Comparison of ENCODE assay signal across 8 cellular contexts in the genomic region with DNA sequence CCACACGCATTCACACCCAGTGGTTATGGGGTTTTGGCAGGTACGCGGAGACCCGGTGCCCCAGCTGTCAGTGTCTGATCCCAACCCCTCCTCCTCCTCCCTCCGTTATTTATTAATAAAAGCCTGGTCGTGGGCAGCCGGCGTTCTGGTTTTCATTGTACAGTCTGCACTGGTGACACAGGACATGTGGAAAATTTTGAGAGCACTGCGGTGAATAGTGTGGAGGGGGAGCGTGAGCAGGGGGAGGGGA. TPM values are rescaled to one million over a fixed set of nuclear protein-coding genes. Genes with fewer than 3 reads are reported as not detected.
A peak's percentile ranks its signal among the peaks of the same experiment; 100 is the strongest.
DNase-seq lines count a peak whose midpoint lies in the region; ATAC-seq, FAIRE-seq and TF ChIP-seq lines count a peak whose summit lies in the region.

No MANE protein-coding gene starts in this region.

- H3K9me1 ChIP-seq in keratinocyte (ENCODE audit: control insufficient read depth, extremely low read depth, insufficient read depth, low read length), result peaks cover 4% of the 10 kb centered on the region

- no peak for FAIRE-seq in keratinocyte (lab: Jason Lieb, UNC)

- H3K9me3 Mint-ChIP-seq in activated T-helper 1 cell treated with anti-CD3 and anti-CD28 coated beads, Interleukin-12 subunit alpha, Interleukin-12 subunit beta, Interleukin-2, Interleukin-4 antibody, amounts not matched to agents 30 ng/mL and 10 ng/mL and 1 ng/mL, durations not matched to agents 14 hours and 24 hours and 36 hours, result no peaks in the 10 kb centered on the region

- H3K27me3 Mint-ChIP-seq in activated T-helper 1 cell treated with anti-CD3 and anti-CD28 coated beads, Interleukin-12 subunit alpha, Interleukin-12 subunit beta, Interleukin-2, Interleukin-4 antibody, amounts not matched to agents 30 ng/mL and 10 ng/mL and 1 ng/mL, durations not matched to agents 14 hours and 24 hours and 36 hours (ENCODE audit: insufficient read depth), result no peaks in the 10 kb centered on the region

- dilution Hi-C loops in keratinocyte (cut with MboI; ENCODE audit: extremely low pct_ligation_motif_present, low sequenced_read_pairs), result no loop called here

- no peaks in the 10 kb centered on the region for H3K36me3 ChIP-seq in keratinocyte (ENCODE audit: control insufficient read depth in 2 of 2, extremely low read depth in 1 of 2, insufficient read depth in 2 of 2, low read length in 2 of 2)
- no peaks in the 10 kb centered on the region for H3K36me3 ChIP-seq in tibial artery

- no peaks in the 10 kb centered on the region for H3K27me3 ChIP-seq in keratinocyte (ENCODE audit: control insufficient read depth, extremely low read depth, insufficient read depth, low read length)
- no peaks in the 10 kb centered on the region for H3K27me3 ChIP-seq in tibial artery

- peak overlapping the region; percentile 89 for H3K4me2 ChIP-seq in keratinocyte (ENCODE audit: control insufficient read depth, extremely low read depth, insufficient read depth, low read depth, low read length)

- peak overlapping the region; percentile 73 for H2AFZ ChIP-seq in keratinocyte (ENCODE audit: control insufficient read depth, low read length)

- H4K20me1 ChIP-seq in keratinocyte (ENCODE audit: control insufficient read depth, extremely low read depth, insufficient read depth, low read length), result no peaks in the 10 kb centered on the region

- H3K9ac ChIP-seq in keratinocyte (ENCODE audit: control insufficient read depth, extremely low read depth, insufficient read depth, low read length), result peak overlapping the region; percentile 82

- TF ChIP-seq CTCF in keratinocyte (optimal IDR thresholded peaks at IDR 0.05 in 1 of 3, IDR thresholded peaks at IDR 0.05 in 1 of 3, conservative IDR thresholded peaks at IDR 0.05 in 1 of 3; ENCODE audit: extremely low read depth in 1 of 3, insufficient read depth in 2 of 3, low read length in 3 of 3), result no peak
- TF ChIP-seq CTCF in tibial artery (IDR thresholded peaks at IDR 0.05), result no peak

- H3K36me3 Mint-ChIP-seq in activated T-helper 1 cell treated with anti-CD3 and anti-CD28 coated beads, Interleukin-12 subunit alpha, Interleukin-12 subunit beta, Interleukin-2, Interleukin-4 antibody, amounts not matched to agents 30 ng/mL and 10 ng/mL and 1 ng/mL, durations not matched to agents 14 hours and 24 hours and 36 hours (ENCODE audit: low read depth), result no peaks in the 10 kb centered on the region

- ATAC-seq in GM18867 (IDR thresholded peaks at IDR 0.05; ENCODE audit: unreplicated experiment) (peak; percentile 43), HG02973 (IDR thresholded peaks at IDR 0.05; ENCODE audit: unreplicated experiment) (peak; percentile 39)

- intact Hi-C loops in activated T-helper 1 cell treated with anti-CD3 and anti-CD28 coated beads, Interleukin-12 subunit alpha, Interleukin-12 subunit beta, Interleukin-2, Interleukin-4 antibody, amounts not matched to agents 30 ng/mL and 10 ng/mL and 1 ng/mL, durations not matched to agents 14 hours and 24 hours and 36 hours (cut with micrococcal nuclease), result loop anchor here (1.0 to 5.0 kb wide), 8 partner anchors 8 to 262 kb away; a partner anchor contains a TSS
- intact Hi-C loops in tibial artery (cut with DNase I; ENCODE audit: low total_unique reads), result loop anchor here (5.0 kb wide), 1 partner anchor 83 kb away; no protein-coding TSS in a partner anchor

- H3K27ac ChIP-seq in keratinocyte (ENCODE audit: control insufficient read depth, insufficient read depth, low read length), result peak overlapping the region; percentile 76
- peak overlapping the region; percentile 78 to 88 for H3K27ac ChIP-seq in tibial artery

- H3K4me3 ChIP-seq in keratinocyte (ENCODE audit: control insufficient read depth in 2 of 3, extremely low read depth in 1 of 3, insufficient read depth in 2 of 3, low read depth in 1 of 3, low read length in 3 of 3) (peak overlapping the region in 2 of 3 experiments; percentile 32 to 57), tibial artery (peak overlapping the region; percentile 35 to 43)

- H3K4me3 Mint-ChIP-seq in activated T-helper 1 cell treated with anti-CD3 and anti-CD28 coated beads, Interleukin-12 subunit alpha, Interleukin-12 subunit beta, Interleukin-2, Interleukin-4 antibody, amounts not matched to agents 30 ng/mL and 10 ng/mL and 1 ng/mL, durations not matched to agents 14 hours and 24 hours and 36 hours, result peak overlapping the region; percentile 80

- H3K9me3 ChIP-seq in keratinocyte (ENCODE audit: control insufficient read depth, low read depth, low read length) (no peaks in the 10 kb centered on the region), tibial artery (no peaks in the 10 kb centered on the region)

- H3K4me1 Mint-ChIP-seq in activated T-helper 1 cell treated with anti-CD3 and anti-CD28 coated beads, Interleukin-12 subunit alpha, Interleukin-12 subunit beta, Interleukin-2, Interleukin-4 antibody, amounts not matched to agents 30 ng/mL and 10 ng/mL and 1 ng/mL, durations not matched to agents 14 hours and 24 hours and 36 hours (ENCODE audit: low read depth), result peaks cover 86% of the 10 kb centered on the region

- peak overlapping the region; percentile 91 for H3K27ac Mint-ChIP-seq in activated T-helper 1 cell treated with anti-CD3 and anti-CD28 coated beads, Interleukin-12 subunit alpha, Interleukin-12 subunit beta, Interleukin-2, Interleukin-4 antibody, amounts not matched to agents 30 ng/mL and 10 ng/mL and 1 ng/mL, durations not matched to agents 14 hours and 24 hours and 36 hours

- H3K4me1 ChIP-seq in keratinocyte (ENCODE audit: control insufficient read depth, extremely low read depth, insufficient read depth, low read length), result peaks cover 71% of the 10 kb centered on the region
- peaks cover 10 to 81% (median 76%) of the 10 kb centered on the region in 4 donors for H3K4me1 ChIP-seq in tibial artery

- H3K79me2 ChIP-seq in keratinocyte (ENCODE audit: control insufficient read depth, insufficient read depth, low read length), result no peaks in the 10 kb centered on the region

- DNase-seq in activated T-helper 1 cell treated with anti-CD3 and anti-CD28 coated beads, Interleukin-12 subunit alpha, Interleukin-12 subunit beta, Interleukin-2, Interleukin-4 antibody, amounts not matched to agents 30 ng/mL and 10 ng/mL and 1 ng/mL, durations not matched to agents 14 hours and 24 hours and 36 hours (ENCODE audit: low spot score), result no peak
- DNase-seq in keratinocyte (ENCODE audit: low read depth, low spot score) (no peak), tibial artery (no peak), amygdala (lab: John Stamatoyannopoulos, UW) (no peak), SIG-M5 treated with dmso at 0.1 percent for 504 hours (lab: John Stamatoyannopoulos, UW; ENCODE audit: unreplicated experiment) (no peak), NOMO-1 treated with DMSO at 0.1 percent for 48 hours (lab: John Stamatoyannopoulos, UW; ENCODE audit: unreplicated experiment) (no peak)

RNA-seq across cellular contexts. Expression of a gene that starts 11.5 kb away (rescaled TPM):
- 24.9 and 26.5 TPM in 2 replicates for total RNA-seq in activated T-helper 1 cell treated with anti-CD3 and anti-CD28 coated beads, Interleukin-12 subunit alpha, Interleukin-12 subunit beta, Interleukin-2, Interleukin-4 antibody, amounts not matched to agents 30 ng/mL and 10 ng/mL and 1 ng/mL, durations not matched to agents 14 hours and 24 hours and 36 hours
- polyA plus RNA-seq in keratinocyte, result 4.2 to 6.8 TPM (median 5.6 TPM) in 3 replicates
- polyA plus RNA-seq in keratinocyte (2011; ENCODE audit: low read depth), result 4.0 TPM
- polyA plus RNA-seq in keratinocyte (2011; cell fraction: cytosol; rRNA removed), result 3.3 and 6.7 TPM in 2 replicates
- polyA plus RNA-seq in keratinocyte (2011; cell fraction: nucleus; rRNA removed), result 7.0 and 9.5 TPM in 2 replicates
- polyA plus RNA-seq in keratinocyte (2012; ENCODE audit: low replicate concordance), result 9.0 and 15.9 TPM in 2 replicates
- 3.6 to 8.6 TPM (median 4.1 TPM) in 3 replicates for polyA minus RNA-seq in keratinocyte
- 20.3 TPM for polyA minus RNA-seq in keratinocyte (2011; cell fraction: cytosol; rRNA and poly(A)+ RNA removed)
- 11.1 and 12.7 TPM in 2 replicates for polyA minus RNA-seq in keratinocyte (2011; cell fraction: nucleus; rRNA and poly(A)+ RNA removed)

RNA-seq across cellular contexts. Expression of a gene that starts 58.1 kb away (rescaled TPM):
- 10.3 and 11.5 TPM in 2 replicates for total RNA-seq in activated T-helper 1 cell treated with anti-CD3 and anti-CD28 coated beads, Interleukin-12 subunit alpha, Interleukin-12 subunit beta, Interleukin-2, Interleukin-4 antibody, amounts not matched to agents 30 ng/mL and 10 ng/mL and 1 ng/mL, durations not matched to agents 14 hours and 24 hours and 36 hours
- 10.3 to 15.1 TPM (median 13.2 TPM) in 3 replicates for polyA plus RNA-seq in keratinocyte
- polyA plus RNA-seq in keratinocyte (2011; ENCODE audit: low read depth), result 6.4 TPM
- polyA plus RNA-seq in keratinocyte (2011; cell fraction: cytosol; rRNA removed), result 9.1 and 12.9 TPM in 2 replicates
- 14.4 and 15.2 TPM in 2 replicates for polyA plus RNA-seq in keratinocyte (2011; cell fraction: nucleus; rRNA removed)
- polyA plus RNA-seq in keratinocyte (2012; ENCODE audit: low replicate concordance), result 7.1 and 7.2 TPM in 2 replicates
- 7.9 to 20.8 TPM (median 18.4 TPM) in 3 replicates for polyA minus RNA-seq in keratinocyte
- 13.0 TPM for polyA minus RNA-seq in keratinocyte (2011; cell fraction: cytosol; rRNA and poly(A)+ RNA removed)
- 10.0 and 13.1 TPM in 2 replicates for polyA minus RNA-seq in keratinocyte (2011; cell fraction: nucleus; rRNA and poly(A)+ RNA removed)
